9 cellular contexts compared by ENCODE assay signal in genomic region chr12:70576341-70577282, GRCh38.
DNase-seq lines count a peak whose midpoint lies in the region; ATAC-seq and TF ChIP-seq lines count a peak whose summit lies in the region.
"Had no signal": no experiment of that assay in that cellular context is flagged by ENCODE, and none has a peak within 500 bp of the region (broad histone marks: within the 10 kb centered on the region; RNA-seq: fewer than 3 reads in every experiment).

No MANE protein-coding gene starts in this region.

- no peak overlapping the region for H3K27ac Mint-ChIP-seq in stimulated activated effector memory CD8-positive, alpha-beta T cell treated with anti-CD3 and anti-CD28 coated beads, Interleukin-12 subunit alpha, Interleukin-12 subunit beta, amount 100 ng/mL, for 72 hours
- H3K27ac Mint-ChIP-seq: dendritic cell treated with granulocyte-macrophage colony-stimulating factor and Interleukin-4, amounts not matched to agents 40 ng/mL and 50 ng/mL, for 4 days had no signal

- no peak for DNase-seq in Right ventricle myocardium superior
- no peak for DNase-seq in Right ventricle myocardium inferior (ENCODE audit: missing footprints)
- DNase-seq in NCI-H2227 treated with DMSO at 0.1 percent for 48 hours (lab: John Stamatoyannopoulos, UW) = peak; percentile 73
- peak; percentile 87 for DNase-seq in astrocyte of the hippocampus (ENCODE audit: low read depth, low spot score)
- DNase-seq in hepatocyte (ENCODE audit: low spot score) = peak; percentile 82
- no peak for DNase-seq in stimulated activated effector memory CD8-positive, alpha-beta T cell treated with anti-CD3 and anti-CD28 coated beads, Interleukin-12 subunit alpha, Interleukin-12 subunit beta, amount 100 ng/mL, for 72 hours (ENCODE audit: low spot score in 2 of 2)

- H3K79me2 ChIP-seq in hepatocyte = no peaks in the 10 kb centered on the region

- ATAC-seq in Right ventricle myocardium superior (ENCODE audit: poor library complexity) (peak; percentile 87), Right ventricle myocardium inferior (no peak), HG03095 (IDR thresholded peaks at IDR 0.05; ENCODE audit: unreplicated experiment) (peak; percentile 61), HG03108 (IDR thresholded peaks at IDR 0.05; ENCODE audit: unreplicated experiment) (no peak)
- ATAC-seq in stimulated activated effector memory CD8-positive, alpha-beta T cell treated with anti-CD3 and anti-CD28 coated beads, Interleukin-12 subunit alpha, Interleukin-12 subunit beta, amount 100 ng/mL, for 72 hours = peak; percentile 46

- no peaks in the 10 kb centered on the region for H4K20me1 ChIP-seq in hepatocyte (ENCODE audit: insufficient read depth, poor library complexity, severe bottlenecking)

- no peak overlapping the region for H3K4me2 ChIP-seq in hepatocyte

- no peak overlapping the region for H3K4me3 Mint-ChIP-seq in stimulated activated effector memory CD8-positive, alpha-beta T cell treated with anti-CD3 and anti-CD28 coated beads, Interleukin-12 subunit alpha, Interleukin-12 subunit beta, amount 100 ng/mL, for 72 hours
- H3K4me3 Mint-ChIP-seq: dendritic cell treated with granulocyte-macrophage colony-stimulating factor and Interleukin-4, amounts not matched to agents 40 ng/mL and 50 ng/mL, for 4 days had no signal

- no peaks in the 10 kb centered on the region for H3K36me3 ChIP-seq in hepatocyte (replicated peaks; ENCODE audit: insufficient read depth, low read depth)

- H3K27ac ChIP-seq in hepatocyte = no peak overlapping the region

- no peak overlapping the region for H3K4me3 ChIP-seq in hepatocyte

- no peaks in the 10 kb centered on the region for H3K27me3 ChIP-seq in hepatocyte

- intact Hi-C loops in Right ventricle myocardium superior (cut with DNase I) = loop anchor here (5.0 kb wide), 2 partner anchors 674 to 694 kb away; no protein-coding TSS in a partner anchor
- intact Hi-C loops in Right ventricle myocardium inferior (cut with DNase I) = loop anchor here (1.0 to 10.0 kb wide), 3 partner anchors 212 to 697 kb away; partner anchors contain the start of gene KCNMB4

- TF ChIP-seq CTCF in hepatocyte (IDR thresholded peaks at IDR 0.05; ENCODE audit: poor library complexity) = peak; percentile 93

- H3K9me3 Mint-ChIP-seq in stimulated activated effector memory CD8-positive, alpha-beta T cell treated with anti-CD3 and anti-CD28 coated beads, Interleukin-12 subunit alpha, Interleukin-12 subunit beta, amount 100 ng/mL, for 72 hours = no peaks in the 10 kb centered on the region
- H3K9me3 Mint-ChIP-seq: dendritic cell treated with granulocyte-macrophage colony-stimulating factor and Interleukin-4, amounts not matched to agents 40 ng/mL and 50 ng/mL, for 4 days had no signal

- H2AFZ ChIP-seq in hepatocyte = no peak overlapping the region

- H3K9me2 ChIP-seq in hepatocyte (replicated peaks; ENCODE audit: insufficient read depth) = no peaks in the 10 kb centered on the region

- H3K4me1 ChIP-seq in hepatocyte (ENCODE audit: insufficient read depth) = no peaks in the 10 kb centered on the region

- H3K4me1 Mint-ChIP-seq in stimulated activated effector memory CD8-positive, alpha-beta T cell treated with anti-CD3 and anti-CD28 coated beads, Interleukin-12 subunit alpha, Interleukin-12 subunit beta, amount 100 ng/mL, for 72 hours = no peaks in the 10 kb centered on the region

- WGBS in hepatocyte (ENCODE audit: low lambda C conversion rate, missing lambda C conversion rate) = 65% methylated on average over 18 of the region's 19 CpGs

- no peaks in the 10 kb centered on the region for H3K36me3 Mint-ChIP-seq in stimulated activated effector memory CD8-positive, alpha-beta T cell treated with anti-CD3 and anti-CD28 coated beads, Interleukin-12 subunit alpha, Interleukin-12 subunit beta, amount 100 ng/mL, for 72 hours

- H3K9me3 ChIP-seq in hepatocyte (ENCODE audit: low read depth) = no peaks in the 10 kb centered on the region

Comparison
In these comparisons a context has a peak if more than half of its experiments do, and no peak if none do; other contexts are left out.
1. ATAC-seq: peak in Right ventricle myocardium superior (single experiment), HG03095 (single experiment) and stimulated activated effector memory CD8-positive, alpha-beta T cell treated with anti-CD3 and anti-CD28 coated beads, Interleukin-12 subunit alpha, Interleukin-12 subunit beta, amount 100 ng/mL, for 72 hours (single experiment); none in Right ventricle myocardium inferior (single experiment) and HG03108 (single experiment).
2. DNase-seq: peak in NCI-H2227 treated with DMSO at 0.1 percent for 48 hours (single experiment), astrocyte of the hippocampus (single experiment) and hepatocyte (single experiment); none in Right ventricle myocardium superior (single experiment), Right ventricle myocardium inferior (single experiment) and stimulated activated effector memory CD8-positive, alpha-beta T cell treated with anti-CD3 and anti-CD28 coated beads, Interleukin-12 subunit alpha, Interleukin-12 subunit beta, amount 100 ng/mL, for 72 hours (0 of 2).